ENCODE assay signal across 8 cellular contexts in genomic region chr9:104503440-104503839, GRCh38. TPM values are rescaled to one million over a fixed set of nuclear protein-coding genes. Genes with fewer than 3 reads are reported as not detected.
"Had no signal": no experiment of that assay in that cellular context is flagged by ENCODE, and none has a peak within 500 bp of the region (broad histone marks: within the 10 kb centered on the region; RNA-seq: fewer than 3 reads in every experiment).

No MANE protein-coding gene starts in this region.

- FAIRE-seq: HTR-8/SVneo, K562 had no signal

- H3K27ac ChIP-seq: HL-60 had no signal

- DNase-seq: IMR-90, KBM-7 had no signal

- H3K4me3 ChIP-seq: K562 had no signal

- ATAC-seq: K562 had no signal

RNA-seq across cellular contexts. Expression of gene OR13F1, which starts 0.6 kb away (rescaled TPM):
- total RNA-seq: HT-29, HT1080, IMR-90, K562 had no signal
- polyA plus RNA-seq: IgD-negative memory B cell, IMR-90, K562 had no signal

RNA-seq across cellular contexts. Expression of gene OR13C4, which starts 23.6 kb away (rescaled TPM):
- total RNA-seq: HT-29, HT1080, IMR-90, K562 had no signal
- polyA plus RNA-seq: IgD-negative memory B cell, IMR-90, K562 had no signal

RNA-seq across cellular contexts. Expression of gene OR13C3, which starts 33.2 kb away (rescaled TPM):
- total RNA-seq: HT-29, HT1080, IMR-90, K562 had no signal
- polyA plus RNA-seq: IgD-negative memory B cell, IMR-90, K562 had no signal
